In the genomic region with DNA sequence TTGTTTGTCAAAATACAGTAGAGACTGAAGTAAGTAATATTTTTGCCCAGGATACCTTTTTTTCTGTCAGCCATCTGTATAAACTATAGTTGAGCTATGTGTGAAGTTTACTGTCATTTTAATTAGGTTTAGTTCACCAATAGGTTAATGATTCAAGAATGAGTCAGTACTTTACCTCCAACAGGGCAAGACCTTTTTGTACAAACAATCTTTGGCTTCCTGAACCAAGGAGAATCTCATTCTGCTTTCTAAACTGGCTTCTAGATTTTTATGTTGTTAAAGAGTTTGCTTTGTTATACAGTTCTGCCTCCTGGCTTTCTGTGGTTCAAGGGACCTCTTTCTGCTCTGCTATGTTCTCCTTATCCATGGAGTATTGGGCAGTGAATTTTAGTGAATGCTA, we compare ENCODE assay signal across 19 cellular contexts.
DNase-seq lines count a peak whose midpoint lies in the region; ATAC-seq and TF ChIP-seq lines count a peak whose summit lies in the region.
"Had no signal": no experiment of that assay in that cellular context is flagged by ENCODE, and none has a peak within 500 bp of the region (broad histone marks: within the 10 kb centered on the region; RNA-seq: fewer than 3 reads in every experiment).

No MANE protein-coding gene starts in this region.

- TF ChIP-seq CTCF in left lung (IDR thresholded peaks at IDR 0.05): no peak

- no peak overlapping the region for H3K27ac Mint-ChIP-seq in activated T-helper 17 cell treated with anti-CD3 and anti-CD28 coated beads, Interleukin-2, amount 50 U/mL, for 72 hours

- ATAC-seq in left lung (peak; percentile 13), GM18498 (IDR thresholded peaks at IDR 0.05; ENCODE audit: unreplicated experiment) (no peak), GM19397 (IDR thresholded peaks at IDR 0.05; ENCODE audit: unreplicated experiment) (no peak)
- no peak for ATAC-seq in activated T-helper 17 cell treated with anti-CD3 and anti-CD28 coated beads, Interleukin-2, amount 50 U/mL, for 72 hours (replicated peaks)
- ATAC-seq: SK-N-SH treated with all-trans-retinoic acid at 6 μM for 48 hours had no signal

- no peaks in the 10 kb centered on the region for H3K36me3 Mint-ChIP-seq in activated T-helper 17 cell treated with anti-CD3 and anti-CD28 coated beads, Interleukin-2, amount 50 U/mL, for 72 hours (ENCODE audit: low read depth)

- peaks cover 4% of the 10 kb centered on the region for H3K27me3 Mint-ChIP-seq in activated T-helper 17 cell treated with anti-CD3 and anti-CD28 coated beads, Interleukin-2, amount 50 U/mL, for 72 hours

- no peaks in the 10 kb centered on the region for H3K4me1 Mint-ChIP-seq in activated T-helper 17 cell treated with anti-CD3 and anti-CD28 coated beads, Interleukin-2, amount 50 U/mL, for 72 hours

- H3K9me3 Mint-ChIP-seq in activated T-helper 17 cell treated with anti-CD3 and anti-CD28 coated beads, Interleukin-2, amount 50 U/mL, for 72 hours: peaks cover 5% of the 10 kb centered on the region

- H3K36me3 ChIP-seq in left lung: no peaks in the 10 kb centered on the region

- H3K27ac ChIP-seq in epithelial cell of prostate (peak overlapping the region; percentile 6), left lung (no peak overlapping the region)
- H3K27ac ChIP-seq: C4-2B, HL-60, RWPE1 had no signal

- H3K4me3 Mint-ChIP-seq in activated T-helper 17 cell treated with anti-CD3 and anti-CD28 coated beads, Interleukin-2, amount 50 U/mL, for 72 hours: no peak overlapping the region

- intact Hi-C loops in left lung (cut with DNase I): no loop called here

- no peak overlapping the region for H3K4me3 ChIP-seq in left lung

- no peaks in the 10 kb centered on the region for H3K4me1 ChIP-seq in left lung

- peaks cover 0 to 20% of the 10 kb centered on the region in 2 donors for H3K9me3 ChIP-seq in left lung

- H3K27me3 ChIP-seq in left lung: no peaks in the 10 kb centered on the region

- DNase-seq in LoVo (ENCODE audit: low spot score) (peak; percentile 28), epithelial cell of prostate (ENCODE audit: low read depth, low spot score) (no peak), left lung (no peak), activated T-cell treated with anti-CD3 and anti-CD28 coated beads for 4 hours (no peak)
- DNase-seq: ACHN; NCI-H1092 treated with DMSO at 0.1 percent for 48 hours; NCI-H2081 treated with DMSO at 0.1 percent for 48 hours; NCI-H510A; NCI-H748 treated with DMSO at 0.1 percent for 48 hours; NK-92 treated with Interleukin-12 subunit alpha and Interleukin-12 subunit beta, amount 100 ng/mL, for 24 hours; OCI-M1; SIG-M5 had no signal
